In genomic region chr3:112378989-112379692, GRCh38 we compare ENCODE assay signal across 8 cellular contexts. TPM values are rescaled to one million over a fixed set of nuclear protein-coding genes. Genes with fewer than 3 reads are reported as not detected.
A peak's percentile ranks its signal among the peaks of the same experiment; 100 is the strongest.
DNase-seq lines count a peak whose midpoint lies in the region; ATAC-seq and TF ChIP-seq lines count a peak whose summit lies in the region.

No MANE protein-coding gene starts in this region.

- no peak overlapping the region for H3K23ac ChIP-seq in neuronal stem cell (ENCODE audit: low read depth, low read length, poor library complexity)

- no peaks in the 10 kb centered on the region for H3K36me3 ChIP-seq in neuronal stem cell (replicated peaks in 1 of 2; ENCODE audit: control insufficient read depth in 2 of 2, insufficient read depth in 2 of 2, low read length in 2 of 2)

- H2BK5ac ChIP-seq in neuronal stem cell (ENCODE audit: low read length) = no peak overlapping the region

- H2AK5ac ChIP-seq in neuronal stem cell (ENCODE audit: low read depth, low read length) = no peak overlapping the region

- no peak overlapping the region for H3K9ac ChIP-seq in neuronal stem cell (ENCODE audit: low read depth, low read length, poor library complexity)

- no peak for TF ChIP-seq CTCF in coronary artery (IDR thresholded peaks at IDR 0.05)

- no peaks in the 10 kb centered on the region for H3K9me3 ChIP-seq in neuronal stem cell (replicated peaks in 1 of 2; ENCODE audit: control insufficient read depth in 2 of 2, insufficient read depth in 1 of 2, low read depth in 1 of 2, low read length in 2 of 2)

- no peak for ATAC-seq in SK-N-SH treated with all-trans-retinoic acid at 6 μM for 48 hours
- ATAC-seq in HG03521 (IDR thresholded peaks at IDR 0.05; ENCODE audit: unreplicated experiment) = no peak

- H3K4me3 Mint-ChIP-seq in dendritic cell treated with granulocyte-macrophage colony-stimulating factor and Interleukin-4, amounts not matched to agents 40 ng/mL and 50 ng/mL, for 4 days = no peak overlapping the region

- H3K4me3 ChIP-seq in neuronal stem cell (ENCODE audit: low read length in 2 of 2) (no peak overlapping the region), coronary artery (no peak overlapping the region)

- peak; percentile 16 for DNase-seq in EH (ENCODE audit: low read depth)
- DNase-seq in NCI-H226 = peak; percentile 94
- no peak for DNase-seq in neuronal stem cell (ENCODE audit: low spot score)
- no peak for DNase-seq in coronary artery (ENCODE audit: low spot score)
- no peak for DNase-seq in HuH-7.5 (ENCODE audit: low spot score)

- no peak overlapping the region for H4K91ac ChIP-seq in neuronal stem cell (ENCODE audit: low read depth, low read length, poor library complexity)

- H2BK12ac ChIP-seq in neuronal stem cell (ENCODE audit: low read length) = no peak overlapping the region

- no CpG with 5 or more reads among the region's 9 CpGs for WGBS in neuronal stem cell (ENCODE audit: extremely low coverage in 2 of 2, insufficient read length in 2 of 2, insufficient replicate concordance in 1 of 2), 2 donors

- peak overlapping the region; percentile 88 for H3K27ac Mint-ChIP-seq in dendritic cell treated with granulocyte-macrophage colony-stimulating factor and Interleukin-4, amounts not matched to agents 40 ng/mL and 50 ng/mL, for 4 days

- H3K4me1 ChIP-seq in neuronal stem cell (ENCODE audit: control insufficient read depth in 2 of 2, insufficient read depth in 1 of 2, low read depth in 1 of 2, low read length in 2 of 2) = no peaks in the 10 kb centered on the region

- no peak overlapping the region for H4K8ac ChIP-seq in neuronal stem cell (ENCODE audit: low read depth, low read length)

- H3K18ac ChIP-seq in neuronal stem cell (ENCODE audit: low read length) = no peak overlapping the region

- no peak overlapping the region for H3K4me2 ChIP-seq in neuronal stem cell (ENCODE audit: insufficient read depth, low read length, poor library complexity, severe bottlenecking)

- H3K27me3 Mint-ChIP-seq in dendritic cell treated with granulocyte-macrophage colony-stimulating factor and Interleukin-4, amounts not matched to agents 40 ng/mL and 50 ng/mL, for 4 days = no peaks in the 10 kb centered on the region

- H3K27me3 ChIP-seq in neuronal stem cell (ENCODE audit: control insufficient read depth in 3 of 3, insufficient read depth in 3 of 3, low read depth in 1 of 3, low read length in 3 of 3) = no peaks in the 10 kb centered on the region

- H3K79me1 ChIP-seq in neuronal stem cell (ENCODE audit: low read depth, low read length) = no peaks in the 10 kb centered on the region

- H3K4me1 Mint-ChIP-seq in dendritic cell treated with granulocyte-macrophage colony-stimulating factor and Interleukin-4, amounts not matched to agents 40 ng/mL and 50 ng/mL, for 4 days (ENCODE audit: low read depth) = peaks cover 94% of the 10 kb centered on the region

- H2AFZ ChIP-seq in neuronal stem cell (ENCODE audit: low read length) = peak overlapping the region; percentile 35

- H3K27ac ChIP-seq in neuronal stem cell (replicated peaks; ENCODE audit: low read length) = no peak overlapping the region
- no peak overlapping the region for H3K27ac ChIP-seq in coronary artery

- no peak overlapping the region for H3K4ac ChIP-seq in neuronal stem cell (ENCODE audit: low read length)

- no peak overlapping the region for H2BK15ac ChIP-seq in neuronal stem cell (ENCODE audit: low read length)

- no peak overlapping the region for H3K14ac ChIP-seq in neuronal stem cell (ENCODE audit: low read length)

- peaks cover 10% of the 10 kb centered on the region for H3K9me3 Mint-ChIP-seq in dendritic cell treated with granulocyte-macrophage colony-stimulating factor and Interleukin-4, amounts not matched to agents 40 ng/mL and 50 ng/mL, for 4 days

- intact Hi-C loops in dendritic cell treated with granulocyte-macrophage colony-stimulating factor and Interleukin-4, amounts not matched to agents 40 ng/mL and 50 ng/mL, for 4 days (cut with micrococcal nuclease) = no loop called here

- no peak overlapping the region for H2BK120ac ChIP-seq in neuronal stem cell (ENCODE audit: low read depth, low read length)

- peaks cover 5% of the 10 kb centered on the region for H3K36me3 Mint-ChIP-seq in dendritic cell treated with granulocyte-macrophage colony-stimulating factor and Interleukin-4, amounts not matched to agents 40 ng/mL and 50 ng/mL, for 4 days (ENCODE audit: low read depth)

TF ChIP-seq in SK-N-SH treated with all-trans-retinoic acid at 6 μM for 48 hours, 23 proteins besides CTCF, POLR2A, EP300 and RAD21:
- no peak for TF ChIP-seq ESRRG (CRISPR knock-in tag; IDR thresholded peaks at IDR 0.05)
- no peak for TF ChIP-seq TCF4 (CRISPR knock-in tag; IDR thresholded peaks at IDR 0.05; ENCODE audit: borderline replicate concordance)
- TF ChIP-seq ZNF8 (CRISPR knock-in tag; IDR thresholded peaks at IDR 0.05) = no peak
- no peak for TF ChIP-seq SNAI2 (CRISPR knock-in tag; IDR thresholded peaks at IDR 0.05)
- TF ChIP-seq TOX (CRISPR knock-in tag; IDR thresholded peaks at IDR 0.05; ENCODE audit: borderline replicate concordance) = no peak
- no peak for TF ChIP-seq RARB (CRISPR knock-in tag; IDR thresholded peaks at IDR 0.05)

RNA-seq across cellular contexts. Expression of gene CD200, which starts 46.2 kb away (rescaled TPM):
- 82.5 TPM for polyA plus RNA-seq in neuronal stem cell (2013, experiment 1 of 2)
- polyA plus RNA-seq in neuronal stem cell (2013, experiment 2 of 2) = 81.2 TPM

Comparison
In these comparisons a context has a peak if more than half of its experiments do, and no peak if none do; other contexts are left out.
1. DNase-seq: peak in EH (single experiment) and NCI-H226 (single experiment); none in neuronal stem cell (single experiment), coronary artery (single experiment) and HuH-7.5 (single experiment).